In genomic region chr12:123952037-123952436, GRCh38 we compare ENCODE assay signal across 29 cellular contexts. TPM values are rescaled to one million over a fixed set of nuclear protein-coding genes. Genes with fewer than 3 reads are reported as not detected.
DNase-seq lines count a peak whose midpoint lies in the region; ATAC-seq and TF ChIP-seq lines count a peak whose summit lies in the region.
"Had no signal": no experiment of that assay in that cellular context is flagged by ENCODE, and none has a peak within 500 bp of the region (broad histone marks: within the 10 kb centered on the region; RNA-seq: fewer than 3 reads in every experiment).

No MANE protein-coding gene starts in this region.

- DNase-seq in IMR-90 (peak; percentile 62), dermis blood vessel endothelial cell (peak; percentile 29), osteocyte (ENCODE audit: extremely low spot score, unreplicated experiment) (no peak), NCI-H446 (lab: John Stamatoyannopoulos, UW) (no peak), tibial artery (no peak), amygdala (lab: John Stamatoyannopoulos, UW) (no peak)
- DNase-seq: activated CD4-positive, alpha-beta T cell treated with anti-CD3 and anti-CD28 coated beads for 48 hours; activated gamma-delta T cell; activated T-cell treated with anti-CD3 and anti-CD28 coated beads, Interleukin-2, amount 50 U/mL, for 24 hours; effector CD8-positive, alpha-beta T cell; erythroblast; foreskin melanocyte; heart right ventricle; Karpas-422; NCI-H1694; NCI-H526; NK-92 treated with Interleukin-12 subunit alpha and Interleukin-12 subunit beta, amount 100 ng/mL, for 24 hours; PC-9; psoas muscle; Right ventricle myocardium superior; sigmoid colon; stimulated activated CD4-positive, alpha-beta T cell treated with anti-CD3 and anti-CD28 coated beads, Interleukin-4, amount 100 ng/mL, for 4 hours had no signal

- H3K27ac ChIP-seq in C4-2B = peak overlapping the region; percentile 53; the same call in 1 of the 2 replicates
- peak overlapping the region; percentile 89 for H3K27ac ChIP-seq in IMR-90 (ENCODE audit: insufficient read depth, low read length)
- H3K27ac ChIP-seq in tibial artery = no peak overlapping the region
- H3K27ac ChIP-seq: PC-9, psoas muscle, sigmoid colon had no signal

- H3K4ac ChIP-seq in IMR-90 (ENCODE audit: low read depth, low read length) = peak overlapping the region; percentile 80

- H3K4me1 Mint-ChIP-seq in osteocyte (ENCODE audit: unreplicated experiment) = peaks cover 34% of the 10 kb centered on the region
- H3K4me1 Mint-ChIP-seq: CD14-positive monocyte; stimulated activated memory B cell treated with anti-CD40 and anti-IgM and Interleukin-4, amounts not matched to agents 10 μg/mL and 1 μg/mL and 100 μg/mL, for 72 hours had no signal

- dilution Hi-C loops in IMR-90 (cut with HindIII; ENCODE audit: low sequenced_read_pairs, unreplicated experiment) = no loop called here

- H3K9me1 ChIP-seq in IMR-90 (ENCODE audit: insufficient read depth, low read length) = peaks cover 9% of the 10 kb centered on the region

- H4K20me1 ChIP-seq in IMR-90 (ENCODE audit: insufficient read depth, low read length) = peaks cover 4% of the 10 kb centered on the region; the same call in 1 of the 2 replicates

- peak overlapping the region; percentile 84 for H2BK120ac ChIP-seq in IMR-90 (ENCODE audit: low read depth, low read length)

- H2AK9ac ChIP-seq in IMR-90 (replicated peaks; ENCODE audit: low read depth, low read length, poor library complexity) = no peak overlapping the region

- no peak for TF ChIP-seq CTCF in C4-2B (conservative IDR thresholded peaks at IDR 0.05)
- no peak for TF ChIP-seq CTCF in IMR-90 (conservative IDR thresholded peaks at IDR 0.05; ENCODE audit: low read depth, low read length)
- no peak for TF ChIP-seq CTCF in osteocyte (IDR thresholded peaks at IDR 0.05)
- no peak for TF ChIP-seq CTCF in tibial artery (IDR thresholded peaks at IDR 0.05)

- H3K56ac ChIP-seq in IMR-90 (ENCODE audit: extremely low read depth, insufficient read depth, low read length) = peak overlapping the region; percentile 8; the same call in 1 of the 2 replicates

- peak overlapping the region; percentile 77 for H3K14ac ChIP-seq in IMR-90 (replicated peaks; ENCODE audit: low read depth, low read length)

- TF ChIP-seq RAD21 in IMR-90 (IDR thresholded peaks at IDR 0.05; ENCODE audit: low read length) = no peak

- no TSS peak for BruUV-seq in IMR-90 (replicated peaks; lab: Mats Ljungman, UMichigan)

- intact Hi-C loops in IMR-90 (cut with micrococcal nuclease) = loop anchor here (1.0 kb wide), 1 partner anchor 9 kb away; no protein-coding TSS in a partner anchor
- intact Hi-C loops in tibial artery (cut with DNase I; ENCODE audit: low total_unique reads) = no loop called here

- H2BK5ac ChIP-seq in IMR-90 (ENCODE audit: low read depth, low read length, poor library complexity, severe bottlenecking) = peak overlapping the region; percentile 67

- no peaks in the 10 kb centered on the region for H3K27me3 ChIP-seq in IMR-90 (ENCODE audit: control insufficient read depth, insufficient read depth, low read length)
- H3K27me3 ChIP-seq in tibial artery = no peaks in the 10 kb centered on the region
- H3K27me3 ChIP-seq: heart right ventricle, sigmoid colon had no signal

- no peaks in the 10 kb centered on the region for H3K9me3 Mint-ChIP-seq in osteocyte (ENCODE audit: unreplicated experiment)
- H3K9me3 Mint-ChIP-seq: activated T-cell treated with anti-CD3 and anti-CD28 coated beads, Interleukin-2, amount 50 U/mL, for 24 hours; brain; memory B cell; stimulated activated memory B cell treated with anti-CD40 and anti-IgM and Interleukin-4, amounts not matched to agents 10 μg/mL and 1 μg/mL and 100 μg/mL, for 72 hours; T-helper 2 cell treated with Interferon-gamma antibody and Interleukin-4, amounts not matched to agents 5 μg/mL and 100 μg/mL, for 36 hours had no signal

- H3K4me2 ChIP-seq in IMR-90 (ENCODE audit: low read depth, low read length) = peak overlapping the region; percentile 72
- H3K4me2 ChIP-seq: PC-9 had no signal

- peak overlapping the region; percentile 79; the same call in 1 of the 2 replicates for H2AK5ac ChIP-seq in IMR-90 (ENCODE audit: low read depth, low read length)

- in situ Hi-C loops in IMR-90 (cut with MboI; ENCODE audit: low sequenced_read_pairs) = no loop called here

- peak overlapping the region; percentile 27 for H3K27ac Mint-ChIP-seq in osteocyte (ENCODE audit: unreplicated experiment)
- H3K27ac Mint-ChIP-seq: activated T-cell treated with anti-CD3 and anti-CD28 coated beads, Interleukin-2, amount 50 U/mL, for 24 hours; CD14-positive monocyte; memory B cell; stimulated activated memory B cell treated with anti-CD40 and anti-IgM and Interleukin-4, amounts not matched to agents 10 μg/mL and 1 μg/mL and 100 μg/mL, for 72 hours; T-helper 2 cell treated with Interferon-gamma antibody and Interleukin-4, amounts not matched to agents 5 μg/mL and 100 μg/mL, for 36 hours had no signal

- H3K4me1 ChIP-seq in IMR-90 (ENCODE audit: control insufficient read depth, insufficient read depth, low read length) (peaks cover 19% of the 10 kb centered on the region), tibial artery (peaks cover 0 to 31% (median 15%) of the 10 kb centered on the region in 4 donors)
- H3K4me1 ChIP-seq: psoas muscle had no signal

- H2BK15ac ChIP-seq in IMR-90 (ENCODE audit: low read depth, low read length) = peak overlapping the region; percentile 86; the same call in 1 of the 3 replicates

- H3K4me3 ChIP-seq in IMR-90 (ENCODE audit: insufficient read depth, low read depth, low read length) (no peak overlapping the region), tibial artery (no peak overlapping the region)
- H3K4me3 ChIP-seq: GM12878, heart right ventricle, PC-9, psoas muscle, sigmoid colon had no signal

- no peak overlapping the region for H2AFZ ChIP-seq in IMR-90 (replicated peaks; ENCODE audit: low read length, poor library complexity)
- H2AFZ ChIP-seq: PC-9 had no signal

- peak; percentile 84 for ATAC-seq in IMR-90 (ENCODE audit: low read depth)
- ATAC-seq: GM12878; heart right ventricle; psoas muscle; stimulated activated memory B cell treated with anti-CD40 and anti-IgM and Interleukin-4, amounts not matched to agents 10 μg/mL and 1 μg/mL and 100 μg/mL, for 72 hours had no signal

- no peaks in the 10 kb centered on the region for H3K9me3 ChIP-seq in IMR-90 (ENCODE audit: control insufficient read depth, insufficient read depth, low read length)
- no peaks in the 10 kb centered on the region for H3K9me3 ChIP-seq in tibial artery
- H3K9me3 ChIP-seq: heart right ventricle, psoas muscle, sigmoid colon had no signal

- H4K91ac ChIP-seq in IMR-90 (ENCODE audit: insufficient read depth, low read depth, low read length) = peak overlapping the region; percentile 26; the same call in 1 of the 2 replicates

- H3K36me3 Mint-ChIP-seq in osteocyte (ENCODE audit: unreplicated experiment) = peaks cover 11% of the 10 kb centered on the region
- H3K36me3 Mint-ChIP-seq: stimulated activated memory B cell treated with anti-CD40 and anti-IgM and Interleukin-4, amounts not matched to agents 10 μg/mL and 1 μg/mL and 100 μg/mL, for 72 hours had no signal

- peak overlapping the region; percentile 79 for H3K18ac ChIP-seq in IMR-90 (ENCODE audit: low read depth, low read length)

- no peak for TF ChIP-seq POLR2A in IMR-90 (IDR thresholded peaks at IDR 0.05; ENCODE audit: low read depth, low read length)

- H3K36me3 ChIP-seq in IMR-90 (ENCODE audit: control insufficient read depth, insufficient read depth, low read length) = peaks cover 2% of the 10 kb centered on the region; the same call in 1 of the 2 replicates
- H3K36me3 ChIP-seq in tibial artery = peaks cover 0 to 10% (median 0%) of the 10 kb centered on the region in 3 donors
- H3K36me3 ChIP-seq: sigmoid colon had no signal

- no peaks in the 10 kb centered on the region for H3K27me3 Mint-ChIP-seq in osteocyte (ENCODE audit: unreplicated experiment)
- H3K27me3 Mint-ChIP-seq: activated T-cell treated with anti-CD3 and anti-CD28 coated beads, Interleukin-2, amount 50 U/mL, for 24 hours; brain; memory B cell; stimulated activated memory B cell treated with anti-CD40 and anti-IgM and Interleukin-4, amounts not matched to agents 10 μg/mL and 1 μg/mL and 100 μg/mL, for 72 hours had no signal

- peak overlapping the region; percentile 83; the same call in 1 of the 2 replicates for H2BK20ac ChIP-seq in IMR-90 (ENCODE audit: low read depth, low read length)

- peak overlapping the region; percentile 69 for H3K23ac ChIP-seq in IMR-90 (ENCODE audit: low read depth, low read length)

- 0 out of 2 replicates have a peak overlapping the region, but pooled peaks have one; percentile 36 for H3K9ac ChIP-seq in IMR-90 (ENCODE audit: low read depth, low read length)

- no peak overlapping the region for H3K4me3 Mint-ChIP-seq in osteocyte (ENCODE audit: unreplicated experiment)
- H3K4me3 Mint-ChIP-seq: activated T-cell treated with anti-CD3 and anti-CD28 coated beads, Interleukin-2, amount 50 U/mL, for 24 hours; brain; CD14-positive monocyte; memory B cell; stimulated activated memory B cell treated with anti-CD40 and anti-IgM and Interleukin-4, amounts not matched to agents 10 μg/mL and 1 μg/mL and 100 μg/mL, for 72 hours; T-helper 2 cell treated with Interferon-gamma antibody and Interleukin-4, amounts not matched to agents 5 μg/mL and 100 μg/mL, for 36 hours had no signal

- POLR2A ChIA-PET in IMR-90 (lab: Charles Lee; ENCODE audit: unreplicated experiment) = no interaction called here

- peak overlapping the region; percentile 10 to 79; a peak in 2 of 4 replicates for H4K8ac ChIP-seq in IMR-90 (ENCODE audit: low read depth in 2 of 2, low read length in 2 of 2)

- no CpG with 5 or more reads among the region's 2 CpGs for WGBS in IMR-90 (ENCODE audit: extremely low coverage in 2 of 2, insufficient read length in 1 of 2), 2 experiments

- H3K79me1 ChIP-seq in IMR-90 (ENCODE audit: low read depth in 1 of 2, low read length in 2 of 2) = peaks cover 31 to 69% of the 10 kb centered on the region in 2 experiments

- CTCF ChIA-PET in IMR-90 (lab: Yijun Ruan, JAX) = interaction anchor here (1.5 kb wide), 1 partner anchor 13 kb away, joined by 3 read pairs; no protein-coding TSS in a partner anchor

- peak overlapping the region; percentile 81 for H4K5ac ChIP-seq in IMR-90 (ENCODE audit: low read depth, low read length)

TF ChIP-seq in IMR-90, 13 proteins besides CTCF, POLR2A, EP300 and RAD21:
- TF ChIP-seq CEBPB (IDR thresholded peaks at IDR 0.05; ENCODE audit: low read depth, low read length) = peak; percentile 22; the same call in 1 of the 2 replicates
- TF ChIP-seq MAFK (IDR thresholded peaks at IDR 0.05; ENCODE audit: low read depth, low read length) = no peak

RNA-seq across cellular contexts. Expression of gene CCDC92, which starts 20.6 kb away (rescaled TPM):
- total RNA-seq in IMR-90 (2012; rRNA removed) = 5.7 and 8.1 TPM in 2 replicates
- polyA plus RNA-seq in IMR-90 (2012; rRNA removed) = 55.5 and 61.1 TPM in 2 replicates
- 75.4 and 87.9 TPM in 2 replicates for polyA plus RNA-seq in IMR-90 (2012; cell fraction: cytosol; rRNA removed)
- polyA plus RNA-seq in IMR-90 (2012; cell fraction: nucleus; rRNA removed; ENCODE audit: low replicate concordance) = 91.3 and 94.1 TPM in 2 replicates
- 8.8 and 10.4 TPM in 2 replicates for total RNA-seq in dermis blood vessel endothelial cell
- total RNA-seq in osteocyte = 52.6 and 55.1 TPM in 2 replicates

RNA-seq across cellular contexts. Expression of gene ZNF664, which starts 21.0 kb away (rescaled TPM):
- total RNA-seq in IMR-90 (2012; rRNA removed) = 32.6 and 36.7 TPM in 2 replicates
- 24.6 and 29.9 TPM in 2 replicates for polyA plus RNA-seq in IMR-90 (2012; rRNA removed)
- 14.0 and 16.7 TPM in 2 replicates for polyA plus RNA-seq in IMR-90 (2012; cell fraction: cytosol; rRNA removed)
- polyA plus RNA-seq in IMR-90 (2012; cell fraction: nucleus; rRNA removed; ENCODE audit: low replicate concordance) = 9.3 and 24.8 TPM in 2 replicates
- total RNA-seq in dermis blood vessel endothelial cell = 51.1 and 68.9 TPM in 2 replicates
- 133 and 134 TPM in 2 replicates for total RNA-seq in osteocyte

Comparison
In these comparisons a context has a peak if more than half of its experiments do, and no peak if none do; other contexts are left out.
1. H3K27ac ChIP-seq: peak in C4-2B (single experiment) and IMR-90 (single experiment); none in tibial artery (0 of 2).
2. DNase-seq: peak in IMR-90 (single experiment) and dermis blood vessel endothelial cell (single experiment); none in osteocyte (single experiment), NCI-H446 (0 of 2), tibial artery (0 of 2) and amygdala (0 of 56).